32 cellular contexts compared by ENCODE assay signal in the genomic region with DNA sequence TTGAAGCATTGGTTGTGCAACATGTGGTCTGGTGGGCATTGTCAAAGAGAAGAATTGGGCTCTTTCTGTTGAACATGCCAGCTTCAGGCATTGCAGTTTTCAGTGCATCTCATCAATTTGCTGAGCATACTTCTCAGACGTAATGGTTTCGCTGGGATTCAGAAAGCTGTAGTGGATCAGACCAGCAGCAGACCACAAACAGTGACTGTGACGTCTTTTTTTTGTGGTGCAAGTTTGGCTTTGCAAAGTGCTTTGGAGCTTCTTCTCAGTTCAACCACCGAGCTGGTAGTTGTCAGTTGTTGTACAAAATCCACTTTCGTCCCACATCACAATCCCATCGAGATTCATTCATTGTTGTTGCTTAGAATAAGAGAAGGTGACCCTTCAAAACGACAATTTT.
"Had no signal": no experiment of that assay in that cellular context is flagged by ENCODE, and none has a peak within 500 bp of the region (broad histone marks: within the 10 kb centered on the region; RNA-seq: fewer than 3 reads in every experiment).

No MANE protein-coding gene starts in this region.

- DNase-seq: MG63, NCI-H1048, NCI-H1092 treated with DMSO at 0.1 percent for 48 hours, NCI-H1105 treated with DMSO at 0.1 percent for 48 hours, NCI-H1417, NCI-H1436, NCI-H146, NCI-H1694, NCI-H187, NCI-H1930, NCI-H2029 treated with DMSO at 0.1 percent for 48 hours, NCI-H2081 treated with DMSO at 0.1 percent for 48 hours, NCI-H2107, NCI-H2171, NCI-H226, NCI-H446 treated with DMSO at 0.1 percent for 48 hours, NCI-H510A, NCI-H524, NCI-H526, NCI-H69, NCI-H748 treated with DMSO at 0.1 percent for 48 hours, NCI-H82, PC-9, SHP77, SIG-M5, SJCRH30, T-cell had no signal

- H3K4me1 ChIP-seq: SJCRH30 had no signal

- H2AFZ ChIP-seq: PC-9 had no signal

- H3K9me3 ChIP-seq: MG63, SJCRH30 had no signal

- H3K4me3 ChIP-seq: MG63, PC-9, SJCRH30, SK-N-MC had no signal

- H3K36me3 ChIP-seq: MG63, SJCRH30 had no signal

- ATAC-seq: Panc1, Right ventricle myocardium inferior, SK-N-SH treated with all-trans-retinoic acid at 6 μM for 48 hours, T-cell had no signal

- H3K27me3 ChIP-seq: MG63, SJCRH30 had no signal

- H3K27ac ChIP-seq: PC-9, RWPE1, SJCRH30, SK-N-MC had no signal

- H3K4me2 ChIP-seq: PC-9 had no signal
